Comparison of ENCODE assay signal across 9 cellular contexts in genomic region chr6:26028753-26029569, GRCh38. TPM values are rescaled to one million over a fixed set of nuclear protein-coding genes. Genes with fewer than 3 reads are reported as not detected.
DNase-seq lines count a peak whose midpoint lies in the region; ATAC-seq, FAIRE-seq and TF ChIP-seq lines count a peak whose summit lies in the region.
"Had no signal": no experiment of that assay in that cellular context is flagged by ENCODE, and none has a peak within 500 bp of the region (broad histone marks: within the 10 kb centered on the region; RNA-seq: fewer than 3 reads in every experiment).

No MANE protein-coding gene starts in this region.

- ATAC-seq in GM12878 (no peak), GM19035 (IDR thresholded peaks at IDR 0.05; ENCODE audit: unreplicated experiment) (no peak), GM21737 (IDR thresholded peaks at IDR 0.05; ENCODE audit: unreplicated experiment) (no peak)

- SMC1A ChIA-PET in GM12878 (lab: Charles Lee; ENCODE audit: uncharacterized antibody, unreplicated experiment), result interaction anchor here (0.8 to 4.4 kb wide), 5 partner anchors 15 to 309 kb away, joined by 3 to 39 read pairs (median 4); a partner anchor contains a TSS

- RAD21 ChIA-PET in GM12878 (lab: Charles Lee; ENCODE audit: unreplicated experiment), result interaction anchor here (0.7 to 6.0 kb wide), 4 partner anchors 14 to 1101 kb away, joined by 3 to 38 read pairs (median 3); a partner anchor contains a TSS

- H3K9me3 ChIP-seq in GM12878 (replicated peaks; ENCODE audit: control insufficient read depth, insufficient read depth, low read length), result no peaks in the 10 kb centered on the region
- H3K9me3 ChIP-seq: BE2C had no signal

- 0 out of 2 replicates have a peak overlapping the region, but pooled peaks have one; percentile 13 for H3K9ac ChIP-seq in GM12878 (ENCODE audit: control insufficient read depth, insufficient read depth, low read length)

- in situ Hi-C loops in GM12878 (cut with MboI), result no loop called here

- H3K9me3 Mint-ChIP-seq in activated CD4-positive, alpha-beta T cell treated with anti-CD3 and anti-CD28 coated beads, Interleukin-2, amount 10 ng/mL, durations not matched to agents 24 days and 14 days, result peaks cover 4% of the 10 kb centered on the region
- H3K9me3 Mint-ChIP-seq in progenitor cell of endocrine pancreas (ENCODE audit: low read depth), result no peaks in the 10 kb centered on the region

- no peaks in the 10 kb centered on the region for H3K36me3 ChIP-seq in GM12878 (ENCODE audit: control insufficient read depth in 2 of 2, insufficient read depth in 2 of 2, low read length in 1 of 2)

- H3K4me3 Mint-ChIP-seq in activated CD4-positive, alpha-beta T cell treated with anti-CD3 and anti-CD28 coated beads, Interleukin-2, amount 10 ng/mL, durations not matched to agents 24 days and 14 days, result peak overlapping the region; percentile 53
- peak overlapping the region; percentile 57 for H3K4me3 Mint-ChIP-seq in progenitor cell of endocrine pancreas (ENCODE audit: low read depth)

- peak overlapping the region; percentile 95 for H3K27ac ChIP-seq in GM12878 (ENCODE audit: control insufficient read depth, insufficient read depth)

- CTCF ChIA-PET in GM12878 (lab: Yijun Ruan, JAX), result interaction anchor here (1.1 to 12.3 kb wide), 5 partner anchors 8 to 311 kb away, joined by 3 to 117 read pairs (median 15); a partner anchor contains a TSS

- peak overlapping the region; percentile 78 for H3K27ac Mint-ChIP-seq in activated CD4-positive, alpha-beta T cell treated with anti-CD3 and anti-CD28 coated beads, Interleukin-2, amount 10 ng/mL, durations not matched to agents 24 days and 14 days
- peak overlapping the region; percentile 92 for H3K27ac Mint-ChIP-seq in progenitor cell of endocrine pancreas

- H3K27me3 ChIP-seq in GM12878 (replicated peaks in 1 of 2; ENCODE audit: control insufficient read depth in 2 of 2, insufficient read depth in 2 of 2, low read length in 1 of 2), result no peaks in the 10 kb centered on the region
- H3K27me3 ChIP-seq: BE2C had no signal

- no peak for TF ChIP-seq POLR2A in GM12878 (IDR thresholded peaks at IDR 0.05; ENCODE audit: low read depth, low read length)

- H3K4me3 ChIP-seq in GM12878, result no peak overlapping the region

- TF ChIP-seq CTCF in GM12878 (IDR thresholded peaks at IDR 0.05 in 2 of 3, conservative IDR thresholded peaks at IDR 0.05 in 1 of 3; ENCODE audit: control insufficient read depth in 2 of 3, extremely low read depth in 1 of 3, insufficient read depth in 1 of 3, low read depth in 3 of 3, low read length in 3 of 3) (no peak), progenitor cell of endocrine pancreas (IDR thresholded peaks at IDR 0.05; ENCODE audit: unreplicated experiment) (no peak)

- intact Hi-C loops in activated CD4-positive, alpha-beta T cell treated with anti-CD3 and anti-CD28 coated beads, Interleukin-2, amount 10 ng/mL, durations not matched to agents 24 days and 14 days (cut with micrococcal nuclease), result loop anchor here (5.0 to 10.0 kb wide), 4 partner anchors 854 to 1806 kb away; partner anchors contain the start of gene RIPOR2
- intact Hi-C loops in GM12878 (cut with micrococcal nuclease; ENCODE audit: unreplicated experiment), result loop anchor here (10.0 kb wide), 1 partner anchor 1094 kb away; the partner anchor contains the start of gene RIPOR2

- H2AFZ ChIP-seq in GM12878 (ENCODE audit: control insufficient read depth, low read depth, low read length), result peak overlapping the region; percentile 20

- no peak overlapping the region for H3K4me2 ChIP-seq in GM12878 (ENCODE audit: control insufficient read depth, insufficient read depth)

- H3K4me1 Mint-ChIP-seq in activated CD4-positive, alpha-beta T cell treated with anti-CD3 and anti-CD28 coated beads, Interleukin-2, amount 10 ng/mL, durations not matched to agents 24 days and 14 days, result peaks cover 70% of the 10 kb centered on the region
- H3K4me1 Mint-ChIP-seq in progenitor cell of endocrine pancreas (ENCODE audit: low read depth), result peaks cover 59% of the 10 kb centered on the region

- H4K20me1 ChIP-seq in GM12878 (ENCODE audit: control insufficient read depth, insufficient read depth), result no peaks in the 10 kb centered on the region

- no peak for TF ChIP-seq EP300 in GM12878 (IDR thresholded peaks at IDR 0.05; ENCODE audit: borderline replicate concordance in 1 of 2, control insufficient read depth in 1 of 2, low read depth in 2 of 2, low read length in 2 of 2)

- H3K4me1 ChIP-seq in GM12878 (ENCODE audit: control insufficient read depth, insufficient read depth, low read length), result peaks cover 9% of the 10 kb centered on the region

- FAIRE-seq in GM12878 (lab: Jason Lieb, UNC), result no peak

- no peaks in the 10 kb centered on the region for H3K79me2 ChIP-seq in GM12878 (ENCODE audit: control insufficient read depth, insufficient read depth, low read length)

- H3K36me3 Mint-ChIP-seq in activated CD4-positive, alpha-beta T cell treated with anti-CD3 and anti-CD28 coated beads, Interleukin-2, amount 10 ng/mL, durations not matched to agents 24 days and 14 days (ENCODE audit: low read depth), result peaks cover 3% of the 10 kb centered on the region
- no peaks in the 10 kb centered on the region for H3K36me3 Mint-ChIP-seq in progenitor cell of endocrine pancreas (ENCODE audit: insufficient read depth)

- POLR2A ChIA-PET in GM12878 (lab: Charles Lee), result interaction anchor here (0.5 to 9.8 kb wide), 6 partner anchors 8 to 1792 kb away, joined by 4 to 128 read pairs (median 28); a partner anchor contains a TSS

- H3K27me3 Mint-ChIP-seq in activated CD4-positive, alpha-beta T cell treated with anti-CD3 and anti-CD28 coated beads, Interleukin-2, amount 10 ng/mL, durations not matched to agents 24 days and 14 days, result peaks cover 3% of the 10 kb centered on the region
- H3K27me3 Mint-ChIP-seq in progenitor cell of endocrine pancreas, result no peaks in the 10 kb centered on the region

- DNase-seq in activated CD4-positive, alpha-beta T cell treated with anti-CD3 and anti-CD28 coated beads, Interleukin-2, amount 10 ng/mL, durations not matched to agents 24 days and 14 days, result peak; percentile 66
- DNase-seq in activated CD4-positive, alpha-beta T cell treated with anti-CD3 and anti-CD28 coated beads for 48 hours, result no peak
- DNase-seq in NCI-H82 (lab: John Stamatoyannopoulos, UW) (peak; percentile 60), GM12878 (ENCODE audit: low read depth, low spot score) (no peak), progenitor cell of endocrine pancreas (ENCODE audit: low spot score, unreplicated experiment) (no peak), GM19240 (ENCODE audit: insufficient read length, low spot score) (no peak)
- DNase-seq: BE2C had no signal

- 96% methylated on average over 10 of the region's 10 CpGs for WGBS in GM12878 (ENCODE audit: insufficient coverage, insufficient replicate concordance, low lambda C conversion rate, missing lambda C conversion rate)

- no peak for TF ChIP-seq RAD21 in GM12878 (IDR thresholded peaks at IDR 0.05; ENCODE audit: insufficient read depth, low read depth, low read length)

- BruUV-seq in GM12878 (replicated peaks; lab: Mats Ljungman, UMichigan), result no TSS peak

TF ChIP-seq in GM12878, 131 proteins besides CTCF, POLR2A, EP300 and RAD21 (continues in another document):
- no peak for TF ChIP-seq CEBPZ (IDR thresholded peaks at IDR 0.05; ENCODE audit: low read depth, low read length)

RNA-seq across cellular contexts. Expression of gene HFE, which starts 58.3 kb away (rescaled TPM):
- total RNA-seq in activated CD4-positive, alpha-beta T cell treated with anti-CD3 and anti-CD28 coated beads, Interleukin-2, amount 10 ng/mL, durations not matched to agents 24 days and 14 days, result 0.12 and 0.50 TPM in 2 replicates
- total RNA-seq in GM12878 (2013; cell fraction: nucleolus; rRNA removed), result 4.1 and 4.5 TPM in 2 replicates
- total RNA-seq in GM12878 (2014; rRNA removed) (1.5 and 2.1 TPM in 2 replicates), GM12878 (2014; rRNA removed; fragmentation: Illumina TruSeq; extraction: Trizol) (1.9 and 2.3 TPM in 2 replicates), GM12878 (2021) (2.3 and 3.2 TPM in 2 replicates), progenitor cell of endocrine pancreas (1.1 and 1.8 TPM in 2 replicates)
- 1.1 TPM for polyA plus RNA-seq in GM12878 (2011; ENCODE audit: low read depth)
- polyA plus RNA-seq in GM12878 (2011; rRNA removed) (5.9 TPM in 2 replicates), GM12878 (2014; fragmentation: Illumina TruSeq; extraction: Trizol) (2.2 and 5.1 TPM in 2 replicates), GM12878 (2014; fragmentation: Nextera tagmentation; extraction: Ambion mirVana) (1 to 10 TPM in 1 of 2 experiments, under 1 TPM in 1; 0.52 to 1.2 TPM), GM12878 (2014; rRNA removed) (2.2 and 3.0 TPM in 2 replicates), GM12878 (2016; fragmentation: Nextera tagmentation; extraction: Ambion mirVana) (1 to 10 TPM; 1.3 to 1.5 TPM)
- 4.6 and 4.8 TPM in 2 replicates for polyA plus RNA-seq in GM12878 (2011; cell fraction: cytosol; rRNA removed)
- 5.6 and 6.5 TPM in 2 replicates for polyA plus RNA-seq in GM12878 (2011; cell fraction: nucleus; rRNA removed)
- 0.95 and 2.1 TPM in 2 replicates for polyA plus RNA-seq in GM12878 (2012)
- 6.9 and 8.1 TPM in 2 replicates for polyA minus RNA-seq in GM12878 (2011; rRNA and poly(A)+ RNA removed)
- 1.1 and 1.9 TPM in 2 replicates for polyA minus RNA-seq in GM12878 (2011; cell fraction: cytosol; rRNA and poly(A)+ RNA removed)
- polyA minus RNA-seq in GM12878 (2011; cell fraction: nucleus; rRNA and poly(A)+ RNA removed), result 2.1 and 2.3 TPM in 2 replicates

Comparison
In these comparisons a context has a peak if more than half of its experiments do, and no peak if none do; other contexts are left out.
1. DNase-seq: peak in activated CD4-positive, alpha-beta T cell treated with anti-CD3 and anti-CD28 coated beads, Interleukin-2, amount 10 ng/mL, durations not matched to agents 24 days and 14 days (single experiment) and NCI-H82 (single experiment); none in activated CD4-positive, alpha-beta T cell treated with anti-CD3 and anti-CD28 coated beads for 48 hours (single experiment), GM12878 (single experiment), progenitor cell of endocrine pancreas (single experiment) and GM19240 (single experiment).